ENCODE assay signal across 14 cellular contexts in the genomic region with DNA sequence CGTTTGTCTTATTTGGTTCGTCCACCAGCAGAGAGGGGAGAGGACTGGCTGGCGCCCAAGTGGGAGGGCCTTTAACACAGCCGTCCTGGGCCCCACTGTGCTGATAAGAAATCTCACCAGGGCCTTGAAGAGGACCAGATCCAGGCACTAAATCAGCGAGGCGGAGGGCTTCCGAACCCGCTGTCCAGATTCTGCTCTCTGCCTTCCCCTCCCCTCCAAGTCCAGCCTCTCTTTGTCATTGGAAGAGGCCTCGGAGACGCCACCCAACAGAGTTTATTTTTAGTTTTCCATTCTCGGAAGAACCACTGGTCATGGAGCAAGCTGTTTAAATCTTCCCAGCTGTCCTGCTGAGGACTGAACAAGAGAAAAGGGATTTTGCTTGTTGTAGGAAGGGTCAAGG. TPM values are rescaled to one million over a fixed set of nuclear protein-coding genes. Genes with fewer than 3 reads are reported as not detected.
DNase-seq lines count a peak whose midpoint lies in the region; ATAC-seq and TF ChIP-seq lines count a peak whose summit lies in the region.
"Had no signal": no experiment of that assay in that cellular context is flagged by ENCODE, and none has a peak within 500 bp of the region (broad histone marks: within the 10 kb centered on the region; RNA-seq: fewer than 3 reads in every experiment).

No MANE protein-coding gene starts in this region.

- H3K4me3 ChIP-seq in WERI-Rb-1 (ENCODE audit: low read depth, low read length) (no peak overlapping the region), fibroblast of the aortic adventitia (ENCODE audit: low read depth, low read length) (no peak overlapping the region), mesendoderm (ENCODE audit: low read length) (no peak overlapping the region), skeletal muscle tissue (ENCODE audit: low read length in 3 of 3) (peak overlapping the region; percentile 30 to 44 (median 37))
- H3K4me3 ChIP-seq: GM12878 had no signal

- TF ChIP-seq CTCF in WERI-Rb-1 (IDR thresholded peaks at IDR 0.05; ENCODE audit: low read depth, low read length) = no peak
- TF ChIP-seq CTCF in fibroblast of the aortic adventitia (IDR thresholded peaks at IDR 0.05; ENCODE audit: insufficient read depth, low read length) = no peak
- no peak for TF ChIP-seq CTCF in foreskin keratinocyte (conservative IDR thresholded peaks at IDR 0.05)

- no peak overlapping the region for H3K18ac ChIP-seq in mesendoderm (ENCODE audit: low read length)

- H3K79me1 ChIP-seq in mesendoderm (ENCODE audit: low read length) = no peaks in the 10 kb centered on the region

- H3K9ac ChIP-seq in mesendoderm (ENCODE audit: low read length) (no peak overlapping the region), skeletal muscle tissue (ENCODE audit: low read depth in 1 of 3, low read length in 3 of 3) (peak overlapping the region in 2 of 3 donors; percentile 5 to 73)

- H2BK15ac ChIP-seq in mesendoderm (replicated peaks; ENCODE audit: low read depth) = no peak overlapping the region

- peak overlapping the region; percentile 32 for H3K56ac ChIP-seq in mesendoderm (ENCODE audit: low read length)

- H3K9me3 ChIP-seq in WERI-Rb-1 (ENCODE audit: severe bottlenecking) (peaks cover 2% of the 10 kb centered on the region), skeletal muscle tissue (ENCODE audit: control insufficient read depth in 3 of 3, low read length in 3 of 3) (no peaks in the 10 kb centered on the region)

- ATAC-seq in foreskin keratinocyte = no peak
- ATAC-seq: GM12878 had no signal

- H3K36me3 ChIP-seq in WERI-Rb-1 = no peaks in the 10 kb centered on the region
- no peaks in the 10 kb centered on the region for H3K36me3 ChIP-seq in mesendoderm (ENCODE audit: control insufficient read depth, insufficient read depth, low read length)
- no peaks in the 10 kb centered on the region for H3K36me3 ChIP-seq in skeletal muscle tissue (ENCODE audit: control insufficient read depth in 3 of 3, insufficient read depth in 3 of 3, low read length in 3 of 3)

- H3K4me2 ChIP-seq in mesendoderm (ENCODE audit: low read length) = no peak overlapping the region

- H3K79me2 ChIP-seq in mesendoderm (ENCODE audit: control insufficient read depth, insufficient read depth, low read length) = no peaks in the 10 kb centered on the region

- no peak overlapping the region for H2AK5ac ChIP-seq in mesendoderm (ENCODE audit: low read length)

- no peak overlapping the region for H4K5ac ChIP-seq in mesendoderm (ENCODE audit: low read length)

- no peak overlapping the region for H3K23ac ChIP-seq in mesendoderm (ENCODE audit: low read length)

- H3K4me1 ChIP-seq in mesendoderm (ENCODE audit: control insufficient read depth, low read depth, low read length) (peaks cover 8% of the 10 kb centered on the region), skeletal muscle tissue (ENCODE audit: control insufficient read depth in 3 of 3, insufficient read depth in 3 of 3, low read length in 3 of 3) (peaks cover 10 to 15% (median 12%) of the 10 kb centered on the region in 3 donors), foreskin keratinocyte (no peaks in the 10 kb centered on the region)

- no peak overlapping the region for H2BK120ac ChIP-seq in mesendoderm (ENCODE audit: low read depth, low read length)

- WGBS in mesendoderm (ENCODE audit: extremely low coverage, insufficient coverage, low lambda C conversion rate) = no CpG with 5 or more reads among the region's 11 CpGs

- H2BK5ac ChIP-seq in mesendoderm (ENCODE audit: low read length) = no peak overlapping the region

- DNase-seq in WERI-Rb-1 (no peak), fibroblast of the aortic adventitia (ENCODE audit: low read depth) (peak; percentile 44), mesendoderm (no peak), cerebellar nuclear complex (lab: John Stamatoyannopoulos, UW) (no peak), caudate nucleus (lab: John Stamatoyannopoulos, UW) (no peak), foreskin keratinocyte (no peak)
- no peak for DNase-seq in stimulated activated naive CD4-positive, alpha-beta T cell (lab: John Stamatoyannopoulos, UW)
- DNase-seq: DMS79 treated with DMSO at 0.1 percent for 48 hours, HCEC 1CT, NCI-H1092 treated with DMSO at 0.1 percent for 48 hours, small intestine had no signal

- no peak overlapping the region for H4K8ac ChIP-seq in mesendoderm (ENCODE audit: low read depth, low read length)

- no peak overlapping the region for H3K4ac ChIP-seq in mesendoderm (ENCODE audit: low read depth, low read length)

- H3K27ac ChIP-seq in WERI-Rb-1 (0 out of 2 replicates have a peak overlapping the region, but pooled peaks have one; percentile 14), mesendoderm (ENCODE audit: low read depth, low read length) (no peak overlapping the region), skeletal muscle tissue (ENCODE audit: low read depth, low read length) (peak overlapping the region; percentile 70), caudate nucleus (ENCODE audit: low read depth, low read length) (no peak overlapping the region), foreskin keratinocyte (no peak overlapping the region)

- H3K27me3 ChIP-seq in WERI-Rb-1 (ENCODE audit: insufficient read depth, low read depth, severe bottlenecking) = no peaks in the 10 kb centered on the region
- no peaks in the 10 kb centered on the region for H3K27me3 ChIP-seq in mesendoderm (ENCODE audit: insufficient read depth, low read length, poor library complexity)
- peaks cover 2 to 12% (median 3%) of the 10 kb centered on the region in 3 donors for H3K27me3 ChIP-seq in skeletal muscle tissue (ENCODE audit: control insufficient read depth in 3 of 3, insufficient read depth in 3 of 3, low read length in 3 of 3)
- peaks cover 58% of the 10 kb centered on the region for H3K27me3 ChIP-seq in foreskin keratinocyte

RNA-seq across cellular contexts. Expression of a gene that starts 9.3 kb away (rescaled TPM):
- total RNA-seq in fibroblast of the aortic adventitia (ENCODE audit: low replicate concordance) (0.98 and 1.3 TPM in 2 replicates), skeletal muscle tissue (23.5 TPM), foreskin keratinocyte (not detected in 2 replicates)
- polyA plus RNA-seq in mesendoderm (2013, experiment 1 of 2) = 14.1 TPM
- 14.4 TPM for polyA plus RNA-seq in mesendoderm (2013, experiment 2 of 2)
- 0.09 and 0.16 TPM in 2 replicates for polyA plus RNA-seq in foreskin keratinocyte

RNA-seq across cellular contexts. Expression of a gene that starts 43.4 kb away (rescaled TPM):
- total RNA-seq in fibroblast of the aortic adventitia (ENCODE audit: low replicate concordance) = not detected in 2 replicates
- polyA plus RNA-seq in mesendoderm (2013, experiment 1 of 2) = 1.6 TPM
- 1.4 TPM for polyA plus RNA-seq in mesendoderm (2013, experiment 2 of 2)
- total RNA-seq in skeletal muscle tissue = not detected
- total RNA-seq in foreskin keratinocyte = 0.07 and 0.17 TPM in 2 replicates
- polyA plus RNA-seq in foreskin keratinocyte = 0.06 and 0.09 TPM in 2 replicates
- total RNA-seq: dermis microvascular lymphatic vessel endothelial cell had no signal

Comparison
In these comparisons a context has a peak if more than half of its experiments do, and no peak if none do; other contexts are left out.
1. H3K27ac ChIP-seq: peak in WERI-Rb-1 (single experiment) and skeletal muscle tissue (single experiment); none in mesendoderm (single experiment), caudate nucleus (single experiment) and foreskin keratinocyte (single experiment).
2. H3K4me3 ChIP-seq: peak in skeletal muscle tissue (3 of 3); none in WERI-Rb-1 (single experiment), fibroblast of the aortic adventitia (single experiment) and mesendoderm (single experiment).
3. RNA of a gene that starts 9.3 kb away (total RNA-seq): 23.5 TPM in skeletal muscle tissue (single experiment); 0.98 to 1.3 TPM in fibroblast of the aortic adventitia and not detected in foreskin keratinocyte; every median in the first group is over 10 times any median in the second.